Comparison of ENCODE assay signal across 8 cellular contexts in the genomic region with DNA sequence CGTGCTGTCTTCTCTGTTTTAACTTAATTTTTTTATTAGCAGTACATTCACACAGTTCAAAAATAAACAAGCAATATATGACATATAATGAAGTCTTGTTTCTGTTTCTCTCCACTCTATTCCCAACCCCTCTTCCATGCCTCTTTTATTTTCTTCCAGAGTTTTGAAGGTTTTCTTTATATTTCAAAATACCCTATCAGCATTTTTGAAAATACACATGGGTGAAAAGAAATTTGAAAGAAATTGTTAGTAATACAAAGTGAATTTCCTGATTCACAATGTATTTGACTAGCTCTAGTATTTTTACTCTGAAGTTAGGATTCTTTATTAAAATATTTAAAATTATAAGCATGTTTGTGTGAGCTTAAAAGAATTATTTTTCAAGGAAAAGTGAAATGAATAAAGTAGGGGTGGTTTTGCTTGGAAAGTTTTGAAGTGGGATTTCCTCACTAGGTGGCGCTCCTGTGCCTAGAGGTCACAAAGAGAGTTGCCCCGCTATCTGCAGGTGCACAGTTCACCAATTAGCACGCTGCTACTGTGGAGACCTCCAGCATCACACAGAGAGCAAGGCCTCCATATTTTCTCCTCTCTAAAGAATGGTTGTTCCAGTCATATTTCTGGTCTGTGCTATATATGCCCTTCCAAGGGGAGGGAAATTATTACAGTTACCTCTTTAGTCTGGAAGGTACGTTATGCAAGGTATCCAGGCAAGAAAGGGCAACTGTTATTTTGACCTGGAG. TPM values are rescaled to one million over a fixed set of nuclear protein-coding genes. Genes with fewer than 3 reads are reported as not detected.
DNase-seq lines count a peak whose midpoint lies in the region; ATAC-seq lines count a peak whose summit lies in the region.

No MANE protein-coding gene starts in this region.

- no peak overlapping the region for H3K4me3 ChIP-seq in Jurkat, Clone E6-1 (ENCODE audit: low read length)

- ATAC-seq in GM19351 (IDR thresholded peaks at IDR 0.05; ENCODE audit: unreplicated experiment) (peak; percentile 91), HG03108 (IDR thresholded peaks at IDR 0.05; ENCODE audit: unreplicated experiment) (no peak)

- DNase-seq in COLO668 (lab: John Stamatoyannopoulos, UW; ENCODE audit: unreplicated experiment) (peak; percentile 94), SHP77 (lab: John Stamatoyannopoulos, UW) (peak; percentile 78 to 91), amniotic epithelial cell (ENCODE audit: low read depth) (peak; percentile 40), islet precursor cell (peak; percentile 74)
- peak; percentile 61 for DNase-seq in Jurkat, Clone E6-1 (ENCODE audit: low read depth, low spot score)
- DNase-seq in stimulated activated CD4-positive, alpha-beta T cell treated with anti-CD3 and anti-CD28 coated beads, TNF-alpha, amount 100 ng/mL, for 4 hours (ENCODE audit: low read depth in 3 of 3), result peak in 2 of 3 experiments; percentile 12 to 15

RNA-seq across cellular contexts. Expression of a gene that starts 37.6 kb away (rescaled TPM):
- polyA plus RNA-seq in Jurkat, Clone E6-1 (2012; ENCODE audit: insufficient read depth, insufficient read length), result not detected

Comparison
In these comparisons a context has a peak if more than half of its experiments do, and no peak if none do; other contexts are left out.
1. DNase-seq: peak in every context shown above with its lines; median percentile 94 in COLO668; 84 in SHP77; 74 in islet precursor cell; 61 in Jurkat, Clone E6-1; 40 in amniotic epithelial cell; 14 in stimulated activated CD4-positive, alpha-beta T cell treated with anti-CD3 and anti-CD28 coated beads, TNF-alpha, amount 100 ng/mL, for 4 hours.